In the genomic region with DNA sequence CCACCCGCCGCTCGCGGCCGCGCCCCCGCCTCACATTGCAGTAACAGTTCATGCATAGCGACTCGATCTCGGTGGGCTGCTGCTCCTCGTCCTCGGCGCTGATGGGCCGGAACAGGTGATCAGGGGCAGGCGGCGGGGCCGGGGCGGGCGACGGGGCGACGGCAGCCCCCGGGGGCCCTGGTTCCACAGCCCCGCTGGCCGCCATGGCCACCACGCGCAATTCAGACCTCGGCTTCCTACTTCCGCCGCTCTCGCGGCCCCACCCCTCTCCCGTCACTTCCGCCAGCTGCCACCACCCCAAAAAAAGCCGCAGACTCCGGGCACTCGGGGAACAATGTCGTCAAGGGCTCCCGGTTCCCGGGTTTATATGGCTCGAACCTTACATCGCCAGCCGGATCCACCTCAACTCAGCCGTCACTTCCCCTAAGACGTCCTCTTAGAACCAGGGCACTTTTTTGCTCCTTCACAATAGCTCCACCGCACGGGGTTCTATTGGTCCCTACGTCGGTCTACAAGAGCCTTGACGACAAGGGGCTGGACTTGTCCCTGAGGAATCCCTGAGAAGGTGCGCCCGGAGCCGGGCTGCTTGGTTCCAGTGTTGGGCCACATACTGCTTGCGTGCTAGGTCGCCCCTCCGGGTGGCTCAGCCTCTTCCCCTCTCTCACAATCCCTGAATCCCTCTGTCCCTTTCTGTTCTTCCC, we compare ENCODE assay signal across 8 cellular contexts. TPM values are rescaled to one million over a fixed set of nuclear protein-coding genes. Genes with fewer than 3 reads are reported as not detected.
DNase-seq lines count a peak whose midpoint lies in the region; ATAC-seq and TF ChIP-seq lines count a peak whose summit lies in the region.

A gene with protein sequence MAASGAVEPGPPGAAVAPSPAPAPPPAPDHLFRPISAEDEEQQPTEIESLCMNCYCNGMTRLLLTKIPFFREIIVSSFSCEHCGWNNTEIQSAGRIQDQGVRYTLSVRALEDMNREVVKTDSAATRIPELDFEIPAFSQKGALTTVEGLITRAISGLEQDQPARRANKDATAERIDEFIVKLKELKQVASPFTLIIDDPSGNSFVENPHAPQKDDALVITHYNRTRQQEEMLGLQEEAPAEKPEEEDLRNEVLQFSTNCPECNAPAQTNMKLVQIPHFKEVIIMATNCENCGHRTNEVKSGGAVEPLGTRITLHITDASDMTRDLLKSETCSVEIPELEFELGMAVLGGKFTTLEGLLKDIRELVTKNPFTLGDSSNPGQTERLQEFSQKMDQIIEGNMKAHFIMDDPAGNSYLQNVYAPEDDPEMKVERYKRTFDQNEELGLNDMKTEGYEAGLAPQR (minus strand): TSS at position 238 of the 701 bp plus-strand sequence. CDS start 33 bp downstream, at position 205.

- no peaks in the 10 kb centered on the region for H3K9me3 Mint-ChIP-seq in activated CD4-positive, alpha-beta T cell treated with anti-CD3 and anti-CD28 coated beads, Interleukin-2, amount 10 ng/mL, durations not matched to agents 24 days and 14 days

- peak; percentile 86 for ATAC-seq in GM18909 (IDR thresholded peaks at IDR 0.05; ENCODE audit: poor library complexity, unreplicated experiment)
- ATAC-seq in HG03139 (IDR thresholded peaks at IDR 0.05; ENCODE audit: unreplicated experiment) = peak; percentile 81
- peak; percentile 90 for ATAC-seq in left colon

- TF ChIP-seq CTCF in colonic mucosa (IDR thresholded peaks at IDR 0.05) = no peak

- peaks cover 2% of the 10 kb centered on the region for H3K27me3 Mint-ChIP-seq in activated CD4-positive, alpha-beta T cell treated with anti-CD3 and anti-CD28 coated beads, Interleukin-2, amount 10 ng/mL, durations not matched to agents 24 days and 14 days

- peak within 1 kb of the TSS; percentile 53 for H3K27ac ChIP-seq in colonic mucosa

- no peaks in the 10 kb centered on the region for H3K27me3 ChIP-seq in colonic mucosa

- H3K4me1 Mint-ChIP-seq in activated CD4-positive, alpha-beta T cell treated with anti-CD3 and anti-CD28 coated beads, Interleukin-2, amount 10 ng/mL, durations not matched to agents 24 days and 14 days = peaks cover 44% of the 10 kb centered on the region

- H3K9ac ChIP-seq in colonic mucosa (ENCODE audit: low read depth in 2 of 2, low read length in 2 of 2) = peak within 1 kb of the TSS; percentile 79

- DNase-seq in AG08396 (ENCODE audit: low spot score) = peak; percentile 93
- DNase-seq in NCI-H526 (lab: John Stamatoyannopoulos, UW) = peak; percentile 70 to 93
- DNase-seq in activated CD4-positive, alpha-beta T cell treated with anti-CD3 and anti-CD28 coated beads, Interleukin-2, amount 10 ng/mL, durations not matched to agents 24 days and 14 days = peak; percentile 97
- peak; percentile 91 for DNase-seq in colonic mucosa
- peak; percentile 79 to 92 for DNase-seq in left colon
- peak; percentile 68 to 76 for DNase-seq in stimulated activated CD4-positive, alpha-beta T cell treated with anti-CD3 and anti-CD28 coated beads, Interleukin-1b, Interleukin-23, amount 100 ng/mL, for 4 hours (ENCODE audit: low read depth in 2 of 2)

- peak within 1 kb of the TSS; percentile 97 for H3K4me3 Mint-ChIP-seq in activated CD4-positive, alpha-beta T cell treated with anti-CD3 and anti-CD28 coated beads, Interleukin-2, amount 10 ng/mL, durations not matched to agents 24 days and 14 days

- H3K4me3 ChIP-seq in colonic mucosa = peak within 1 kb of the TSS; percentile 87

- peaks cover 6% of the 10 kb centered on the region for H3K4me1 ChIP-seq in colonic mucosa

- H3K36me3 ChIP-seq in colonic mucosa = peaks cover 7% of the 10 kb centered on the region

- intact Hi-C loops in activated CD4-positive, alpha-beta T cell treated with anti-CD3 and anti-CD28 coated beads, Interleukin-2, amount 10 ng/mL, durations not matched to agents 24 days and 14 days (cut with micrococcal nuclease) = loop anchor here (1.0 to 5.0 kb wide), 3 partner anchors 15 to 444 kb away; a partner anchor contains a TSS
- intact Hi-C loops in colonic mucosa (cut with DNase I) (no loop called here), left colon (cut with DNase I, micrococcal nuclease) (no loop called here)

- H3K36me3 Mint-ChIP-seq in activated CD4-positive, alpha-beta T cell treated with anti-CD3 and anti-CD28 coated beads, Interleukin-2, amount 10 ng/mL, durations not matched to agents 24 days and 14 days (ENCODE audit: low read depth) = peaks cover 42% of the 10 kb centered on the region

- H3K27ac Mint-ChIP-seq in activated CD4-positive, alpha-beta T cell treated with anti-CD3 and anti-CD28 coated beads, Interleukin-2, amount 10 ng/mL, durations not matched to agents 24 days and 14 days = peak within 1 kb of the TSS; percentile 87

- H3K9me3 ChIP-seq in colonic mucosa = no peaks in the 10 kb centered on the region

RNA-seq across cellular contexts. Expression of the gene that starts here (rescaled TPM):
- 105 and 106 TPM in 2 replicates for total RNA-seq in activated CD4-positive, alpha-beta T cell treated with anti-CD3 and anti-CD28 coated beads, Interleukin-2, amount 10 ng/mL, durations not matched to agents 24 days and 14 days
- total RNA-seq in colonic mucosa (10 to 100 TPM; 31.1 to 40.7 TPM), left colon (10 to 100 TPM; 28.4 to 30.9 TPM)

Comparison
In these comparisons a context has a peak if more than half of its experiments do, and no peak if none do; other contexts are left out.
1. Peak in every context shown above with its lines: DNase-seq, ATAC-seq, H3K4me3 ChIP-seq and H3K27ac ChIP-seq.